In the genomic region with DNA sequence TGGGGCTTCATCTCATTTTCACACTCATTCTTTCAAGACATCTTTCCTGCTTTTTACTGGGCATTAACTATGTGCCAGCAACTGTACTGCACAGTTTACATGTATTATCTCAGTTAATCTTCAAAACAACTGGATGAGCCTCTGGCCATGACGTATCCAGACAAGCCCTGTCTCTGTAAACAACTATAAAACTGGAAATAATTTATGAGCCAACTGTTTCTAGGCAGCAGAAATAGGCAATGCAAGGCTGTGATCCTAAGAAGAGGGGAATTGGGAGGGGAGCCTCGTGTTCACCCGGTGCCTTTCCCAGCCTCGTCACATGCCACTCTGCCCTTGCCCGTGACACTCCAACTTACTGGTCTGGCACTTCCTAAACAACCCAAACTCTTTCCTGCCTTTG, we compare ENCODE assay signal across 1 cellular context.
TF ChIP-seq lines count a peak whose summit lies in the region.

No MANE protein-coding gene starts in this region.

TF ChIP-seq in GM23338, 12 proteins besides CTCF, POLR2A, EP300 and RAD21:
- TF ChIP-seq, protein P1, sequence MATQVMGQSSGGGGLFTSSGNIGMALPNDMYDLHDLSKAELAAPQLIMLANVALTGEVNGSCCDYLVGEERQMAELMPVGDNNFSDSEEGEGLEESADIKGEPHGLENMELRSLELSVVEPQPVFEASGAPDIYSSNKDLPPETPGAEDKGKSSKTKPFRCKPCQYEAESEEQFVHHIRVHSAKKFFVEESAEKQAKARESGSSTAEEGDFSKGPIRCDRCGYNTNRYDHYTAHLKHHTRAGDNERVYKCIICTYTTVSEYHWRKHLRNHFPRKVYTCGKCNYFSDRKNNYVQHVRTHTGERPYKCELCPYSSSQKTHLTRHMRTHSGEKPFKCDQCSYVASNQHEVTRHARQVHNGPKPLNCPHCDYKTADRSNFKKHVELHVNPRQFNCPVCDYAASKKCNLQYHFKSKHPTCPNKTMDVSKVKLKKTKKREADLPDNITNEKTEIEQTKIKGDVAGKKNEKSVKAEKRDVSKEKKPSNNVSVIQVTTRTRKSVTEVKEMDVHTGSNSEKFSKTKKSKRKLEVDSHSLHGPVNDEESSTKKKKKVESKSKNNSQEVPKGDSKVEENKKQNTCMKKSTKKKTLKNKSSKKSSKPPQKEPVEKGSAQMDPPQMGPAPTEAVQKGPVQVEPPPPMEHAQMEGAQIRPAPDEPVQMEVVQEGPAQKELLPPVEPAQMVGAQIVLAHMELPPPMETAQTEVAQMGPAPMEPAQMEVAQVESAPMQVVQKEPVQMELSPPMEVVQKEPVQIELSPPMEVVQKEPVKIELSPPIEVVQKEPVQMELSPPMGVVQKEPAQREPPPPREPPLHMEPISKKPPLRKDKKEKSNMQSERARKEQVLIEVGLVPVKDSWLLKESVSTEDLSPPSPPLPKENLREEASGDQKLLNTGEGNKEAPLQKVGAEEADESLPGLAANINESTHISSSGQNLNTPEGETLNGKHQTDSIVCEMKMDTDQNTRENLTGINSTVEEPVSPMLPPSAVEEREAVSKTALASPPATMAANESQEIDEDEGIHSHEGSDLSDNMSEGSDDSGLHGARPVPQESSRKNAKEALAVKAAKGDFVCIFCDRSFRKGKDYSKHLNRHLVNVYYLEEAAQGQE (IDR thresholded peaks at IDR 0.05; ENCODE audit: unreplicated experiment), result no peak
- no peak for TF ChIP-seq JUNB (IDR thresholded peaks at IDR 0.05; ENCODE audit: unreplicated experiment)
- TF ChIP-seq CREB1 (CRISPR knock-in tag; IDR thresholded peaks at IDR 0.05; ENCODE audit: low read depth), result no peak
- no peak for TF ChIP-seq EZH2 (IDR thresholded peaks at IDR 0.05; ENCODE audit: low read depth, unreplicated experiment)
- TF ChIP-seq NANOG (IDR thresholded peaks at IDR 0.05; ENCODE audit: borderline replicate concordance), result no peak
- TF ChIP-seq STAT1 (IDR thresholded peaks at IDR 0.05; ENCODE audit: unreplicated experiment), result no peak
- no peak for TF ChIP-seq POLR2AphosphoS5 (IDR thresholded peaks at IDR 0.05; ENCODE audit: low read depth)
- TF ChIP-seq, protein P2, sequence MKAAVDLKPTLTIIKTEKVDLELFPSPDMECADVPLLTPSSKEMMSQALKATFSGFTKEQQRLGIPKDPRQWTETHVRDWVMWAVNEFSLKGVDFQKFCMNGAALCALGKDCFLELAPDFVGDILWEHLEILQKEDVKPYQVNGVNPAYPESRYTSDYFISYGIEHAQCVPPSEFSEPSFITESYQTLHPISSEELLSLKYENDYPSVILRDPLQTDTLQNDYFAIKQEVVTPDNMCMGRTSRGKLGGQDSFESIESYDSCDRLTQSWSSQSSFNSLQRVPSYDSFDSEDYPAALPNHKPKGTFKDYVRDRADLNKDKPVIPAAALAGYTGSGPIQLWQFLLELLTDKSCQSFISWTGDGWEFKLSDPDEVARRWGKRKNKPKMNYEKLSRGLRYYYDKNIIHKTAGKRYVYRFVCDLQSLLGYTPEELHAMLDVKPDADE (IDR thresholded peaks at IDR 0.05), result no peak
- no peak for TF ChIP-seq ZNF331 (CRISPR knock-in tag; IDR thresholded peaks at IDR 0.05; ENCODE audit: low read depth)
- TF ChIP-seq ZNF114 (CRISPR knock-in tag; IDR thresholded peaks at IDR 0.05), result no peak
- no peak for TF ChIP-seq EZH2phosphoT487 (IDR thresholded peaks at IDR 0.05; ENCODE audit: unreplicated experiment)
- TF ChIP-seq, protein P3, sequence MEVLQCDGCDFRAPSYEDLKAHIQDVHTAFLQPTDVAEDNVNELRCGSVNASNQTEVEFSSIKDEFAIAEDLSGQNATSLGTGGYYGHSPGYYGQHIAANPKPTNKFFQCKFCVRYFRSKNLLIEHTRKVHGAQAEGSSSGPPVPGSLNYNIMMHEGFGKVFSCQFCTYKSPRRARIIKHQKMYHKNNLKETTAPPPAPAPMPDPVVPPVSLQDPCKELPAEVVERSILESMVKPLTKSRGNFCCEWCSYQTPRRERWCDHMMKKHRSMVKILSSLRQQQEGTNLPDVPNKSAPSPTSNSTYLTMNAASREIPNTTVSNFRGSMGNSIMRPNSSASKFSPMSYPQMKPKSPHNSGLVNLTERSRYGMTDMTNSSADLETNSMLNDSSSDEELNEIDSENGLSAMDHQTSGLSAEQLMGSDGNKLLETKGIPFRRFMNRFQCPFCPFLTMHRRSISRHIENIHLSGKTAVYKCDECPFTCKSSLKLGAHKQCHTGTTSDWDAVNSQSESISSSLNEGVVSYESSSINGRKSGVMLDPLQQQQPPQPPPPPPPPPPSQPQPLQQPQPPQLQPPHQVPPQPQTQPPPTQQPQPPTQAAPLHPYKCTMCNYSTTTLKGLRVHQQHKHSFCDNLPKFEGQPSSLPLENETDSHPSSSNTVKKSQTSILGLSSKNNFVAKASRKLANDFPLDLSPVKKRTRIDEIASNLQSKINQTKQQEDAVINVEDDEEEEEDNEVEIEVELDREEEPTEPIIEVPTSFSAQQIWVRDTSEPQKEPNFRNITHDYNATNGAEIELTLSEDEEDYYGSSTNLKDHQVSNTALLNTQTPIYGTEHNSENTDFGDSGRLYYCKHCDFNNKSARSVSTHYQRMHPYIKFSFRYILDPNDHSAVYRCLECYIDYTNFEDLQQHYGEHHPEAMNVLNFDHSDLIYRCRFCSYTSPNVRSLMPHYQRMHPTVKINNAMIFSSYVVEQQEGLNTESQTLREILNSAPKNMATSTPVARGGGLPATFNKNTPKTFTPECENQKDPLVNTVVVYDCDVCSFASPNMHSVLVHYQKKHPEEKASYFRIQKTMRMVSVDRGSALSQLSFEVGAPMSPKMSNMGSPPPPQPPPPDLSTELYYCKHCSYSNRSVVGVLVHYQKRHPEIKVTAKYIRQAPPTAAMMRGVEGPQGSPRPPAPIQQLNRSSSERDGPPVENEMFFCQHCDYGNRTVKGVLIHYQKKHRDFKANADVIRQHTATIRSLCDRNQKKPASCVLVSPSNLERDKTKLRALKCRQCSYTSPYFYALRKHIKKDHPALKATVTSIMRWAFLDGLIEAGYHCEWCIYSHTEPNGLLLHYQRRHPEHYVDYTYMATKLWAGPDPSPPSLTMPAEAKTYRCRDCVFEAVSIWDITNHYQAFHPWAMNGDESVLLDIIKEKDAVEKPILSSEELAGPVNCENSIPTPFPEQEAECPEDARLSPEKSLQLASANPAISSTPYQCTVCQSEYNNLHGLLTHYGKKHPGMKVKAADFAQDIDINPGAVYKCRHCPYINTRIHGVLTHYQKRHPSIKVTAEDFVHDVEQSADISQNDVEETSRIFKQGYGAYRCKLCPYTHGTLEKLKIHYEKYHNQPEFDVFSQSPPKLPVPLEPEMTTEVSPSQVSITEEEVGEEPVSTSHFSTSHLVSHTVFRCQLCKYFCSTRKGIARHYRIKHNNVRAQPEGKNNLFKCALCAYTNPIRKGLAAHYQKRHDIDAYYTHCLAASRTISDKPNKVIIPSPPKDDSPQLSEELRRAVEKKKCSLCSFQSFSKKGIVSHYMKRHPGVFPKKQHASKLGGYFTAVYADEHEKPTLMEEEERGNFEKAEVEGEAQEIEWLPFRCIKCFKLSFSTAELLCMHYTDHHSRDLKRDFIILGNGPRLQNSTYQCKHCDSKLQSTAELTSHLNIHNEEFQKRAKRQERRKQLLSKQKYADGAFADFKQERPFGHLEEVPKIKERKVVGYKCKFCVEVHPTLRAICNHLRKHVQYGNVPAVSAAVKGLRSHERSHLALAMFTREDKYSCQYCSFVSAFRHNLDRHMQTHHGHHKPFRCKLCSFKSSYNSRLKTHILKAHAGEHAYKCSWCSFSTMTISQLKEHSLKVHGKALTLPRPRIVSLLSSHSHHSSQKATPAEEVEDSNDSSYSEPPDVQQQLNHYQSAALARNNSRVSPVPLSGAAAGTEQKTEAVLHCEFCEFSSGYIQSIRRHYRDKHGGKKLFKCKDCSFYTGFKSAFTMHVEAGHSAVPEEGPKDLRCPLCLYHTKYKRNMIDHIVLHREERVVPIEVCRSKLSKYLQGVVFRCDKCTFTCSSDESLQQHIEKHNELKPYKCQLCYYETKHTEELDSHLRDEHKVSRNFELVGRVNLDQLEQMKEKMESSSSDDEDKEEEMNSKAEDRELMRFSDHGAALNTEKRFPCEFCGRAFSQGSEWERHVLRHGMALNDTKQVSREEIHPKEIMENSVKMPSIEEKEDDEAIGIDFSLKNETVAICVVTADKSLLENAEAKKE (CRISPR knock-in tag; IDR thresholded peaks at IDR 0.05), result no peak
